Comparison of ENCODE assay signal across 30 cellular contexts in the genomic region with DNA sequence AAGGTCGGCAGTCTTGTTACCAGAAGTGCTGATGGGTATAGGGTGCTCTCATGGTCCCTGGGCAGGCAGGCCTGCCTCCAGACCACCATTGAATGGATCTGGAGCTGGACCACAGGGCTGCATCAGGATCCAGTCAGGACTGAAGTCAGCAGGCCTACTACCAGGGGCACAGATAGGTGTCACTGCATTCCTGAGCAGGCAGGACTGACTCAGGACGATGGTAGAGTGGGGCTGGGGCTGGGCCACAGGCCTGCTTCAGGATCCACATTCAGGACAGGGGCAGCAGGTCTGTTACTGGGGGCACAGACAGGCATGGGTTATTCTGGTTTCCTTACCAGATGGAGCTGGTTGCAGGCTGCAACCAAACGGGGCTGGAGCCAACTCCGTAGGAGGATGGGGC.
"Had no signal": no experiment of that assay in that cellular context is flagged by ENCODE, and none has a peak within 500 bp of the region (broad histone marks: within the 10 kb centered on the region; RNA-seq: fewer than 3 reads in every experiment).

No MANE protein-coding gene starts in this region.

- H3K4me1 Mint-ChIP-seq: naive B cell; naive thymus-derived CD8-positive, alpha-beta T cell; nephron progenitor cell; neural crest cell; stimulated activated effector memory CD8-positive, alpha-beta T cell treated with anti-CD3 and anti-CD28 coated beads, Interleukin-12 subunit alpha, Interleukin-12 subunit beta, amount 100 ng/mL, for 72 hours; stimulated activated naive B cell treated with anti-CD40 and anti-IgM and Interleukin-4, amounts not matched to agents 10 μg/mL and 1 μg/mL and 100 μg/mL, for 72 hours had no signal

- DNase-seq: naive B cell; naive thymus-derived CD8-positive, alpha-beta T cell; nephron progenitor cell; occipital lobe; ovary; posterior cingulate gyrus; psoas muscle; right cardiac atrium; right lobe of liver; sigmoid colon; spleen; stimulated activated CD4-positive, alpha-beta T cell treated with anti-CD3 and anti-CD28 coated beads, Interleukin-12 subunit alpha, Interleukin-12 subunit beta, amount 100 ng/mL, for 4 hours; stimulated activated CD4-positive, alpha-beta T cell treated with anti-CD3 and anti-CD28 coated beads, Interleukin-1b, Interleukin-23, amount 100 ng/mL, for 48 hours; stimulated activated CD4-positive, alpha-beta T cell treated with anti-CD3 and anti-CD28 coated beads, Interleukin-4, amount 100 ng/mL, for 1 hour; stimulated activated naive B cell treated with anti-CD40 and anti-IgM and Interleukin-4, amounts not matched to agents 10 μg/mL and 1 μg/mL and 100 μg/mL, for 72 hours; stimulated activated naive CD4-positive, alpha-beta T cell treated with Interleukin-2 at 50 U/mL for 16 hours; stomach; thyroid gland; trophoblast cell; upper lobe of left lung; uterus had no signal

- H3K4me1 ChIP-seq: parathyroid adenoma, psoas muscle, right lobe of liver, sigmoid colon, spleen, stomach, thyroid gland, tibial nerve, upper lobe of left lung, uterus had no signal

- H3K4me2 ChIP-seq: smooth muscle cell had no signal

- H2AFZ ChIP-seq: parathyroid adenoma had no signal

- H3K27me3 ChIP-seq: ovary, right lobe of liver, sigmoid colon, thyroid gland, tibial nerve, upper lobe of left lung, uterus had no signal

- H3K27ac Mint-ChIP-seq: naive B cell; natural killer cell treated with Interleukin-12 subunit alpha and Interleukin-12 subunit beta and Interleukin-15 and Interleukin-18, amount 100 ng/mL, for 72 hours; nephron progenitor cell; progenitor cell of endocrine pancreas; stimulated activated effector memory CD8-positive, alpha-beta T cell treated with anti-CD3 and anti-CD28 coated beads, Interleukin-12 subunit alpha, Interleukin-12 subunit beta, amount 100 ng/mL, for 72 hours; stimulated activated naive B cell treated with anti-CD40 and anti-IgM and Interleukin-4, amounts not matched to agents 10 μg/mL and 1 μg/mL and 100 μg/mL, for 72 hours; stimulated activated naive CD8-positive, alpha-beta T cell treated with anti-CD3 and anti-CD28 coated beads, Interleukin-15, Interleukin-2, amounts not matched to agents 100 ng/mL and 50 ng/mL, for 24 hours had no signal

- H3K27ac ChIP-seq: ovary, parathyroid adenoma, psoas muscle, right lobe of liver, sigmoid colon, spleen, stomach, thoracic aorta, thyroid gland, tibial nerve, upper lobe of left lung, uterus had no signal

- H3K36me3 Mint-ChIP-seq: naive B cell; naive thymus-derived CD8-positive, alpha-beta T cell; natural killer cell treated with Interleukin-12 subunit alpha and Interleukin-12 subunit beta and Interleukin-15 and Interleukin-18, amount 100 ng/mL, for 72 hours; stimulated activated effector memory CD8-positive, alpha-beta T cell treated with anti-CD3 and anti-CD28 coated beads, Interleukin-12 subunit alpha, Interleukin-12 subunit beta, amount 100 ng/mL, for 72 hours; stimulated activated naive B cell treated with anti-CD40 and anti-IgM and Interleukin-4, amounts not matched to agents 10 μg/mL and 1 μg/mL and 100 μg/mL, for 72 hours had no signal

- H3K9me3 ChIP-seq: ovary, right lobe of liver, sigmoid colon, thoracic aorta, thyroid gland, upper lobe of left lung, uterus had no signal

- H3K4me3 ChIP-seq: ovary, psoas muscle, right lobe of liver, sigmoid colon, smooth muscle cell, spleen, stomach, thoracic aorta, thyroid gland, tibial nerve, upper lobe of left lung, uterus had no signal

- H3K9me3 Mint-ChIP-seq: natural killer cell treated with Interleukin-12 subunit alpha and Interleukin-12 subunit beta and Interleukin-15 and Interleukin-18, amount 100 ng/mL, for 72 hours; stimulated activated effector memory CD8-positive, alpha-beta T cell treated with anti-CD3 and anti-CD28 coated beads, Interleukin-12 subunit alpha, Interleukin-12 subunit beta, amount 100 ng/mL, for 72 hours; stimulated activated naive CD8-positive, alpha-beta T cell treated with anti-CD3 and anti-CD28 coated beads, Interleukin-15, Interleukin-2, amounts not matched to agents 100 ng/mL and 50 ng/mL, for 24 hours had no signal

- H3K36me3 ChIP-seq: ovary, right lobe of liver, sigmoid colon, spleen, stomach, thoracic aorta, thyroid gland, upper lobe of left lung, uterus had no signal

- H3K27me3 Mint-ChIP-seq: progenitor cell of endocrine pancreas had no signal

- H3K4me3 Mint-ChIP-seq: naive B cell; naive thymus-derived CD8-positive, alpha-beta T cell; natural killer cell treated with Interleukin-12 subunit alpha and Interleukin-12 subunit beta and Interleukin-15 and Interleukin-18, amount 100 ng/mL, for 72 hours; nephron progenitor cell; neural crest cell; stimulated activated effector memory CD8-positive, alpha-beta T cell treated with anti-CD3 and anti-CD28 coated beads, Interleukin-12 subunit alpha, Interleukin-12 subunit beta, amount 100 ng/mL, for 72 hours; stimulated activated naive B cell treated with anti-CD40 and anti-IgM and Interleukin-4, amounts not matched to agents 10 μg/mL and 1 μg/mL and 100 μg/mL, for 72 hours; stimulated activated naive CD8-positive, alpha-beta T cell treated with anti-CD3 and anti-CD28 coated beads, Interleukin-15, Interleukin-2, amounts not matched to agents 100 ng/mL and 50 ng/mL, for 24 hours had no signal

- H3K9ac ChIP-seq: parathyroid adenoma had no signal

- ATAC-seq: naive thymus-derived CD8-positive, alpha-beta T cell; psoas muscle; right cardiac atrium; stimulated activated effector memory CD8-positive, alpha-beta T cell treated with anti-CD3 and anti-CD28 coated beads, Interleukin-12 subunit alpha, Interleukin-12 subunit beta, amount 100 ng/mL, for 72 hours; stimulated activated naive B cell treated with anti-CD40 and anti-IgM and Interleukin-4, amounts not matched to agents 10 μg/mL and 1 μg/mL and 100 μg/mL, for 72 hours had no signal
